Comparison of ENCODE assay signal across 9 cellular contexts in genomic region chr1:184622136-184622823, GRCh38.
DNase-seq lines count a peak whose midpoint lies in the region; ATAC-seq and TF ChIP-seq lines count a peak whose summit lies in the region.
"Had no signal": no experiment of that assay in that cellular context is flagged by ENCODE, and none has a peak within 500 bp of the region (broad histone marks: within the 10 kb centered on the region; RNA-seq: fewer than 3 reads in every experiment).

No MANE protein-coding gene starts in this region.

- peaks cover 8% of the 10 kb centered on the region for H3K9me3 Mint-ChIP-seq in MCF 10A (ENCODE audit: unreplicated experiment)
- H3K9me3 Mint-ChIP-seq: activated T-helper 17 cell treated with anti-CD3 and anti-CD28 coated beads, Interleukin-2, amount 50 U/mL, for 72 hours had no signal

- CTCF ChIA-PET in MCF 10A (lab: Yijun Ruan, JAX) = interaction anchor here (0.7 to 2.9 kb wide), 2 partner anchors 9 to 42 kb away, joined by 3 to 13 read pairs; no protein-coding TSS in a partner anchor

- H3K27ac ChIP-seq in upper lobe of right lung = peak overlapping the region; percentile 61
- H3K27ac ChIP-seq: neutrophil had no signal

- peak overlapping the region; percentile 42 for H3K4me3 Mint-ChIP-seq in MCF 10A (ENCODE audit: unreplicated experiment)
- H3K4me3 Mint-ChIP-seq: activated T-helper 17 cell treated with anti-CD3 and anti-CD28 coated beads, Interleukin-2, amount 50 U/mL, for 72 hours had no signal

- no peaks in the 10 kb centered on the region for H3K9me3 ChIP-seq in upper lobe of right lung
- H3K9me3 ChIP-seq: neutrophil had no signal

- no peaks in the 10 kb centered on the region for H3K27me3 Mint-ChIP-seq in MCF 10A (ENCODE audit: insufficient read depth, unreplicated experiment)

- no peak overlapping the region for H3K4me3 ChIP-seq in upper lobe of right lung

- no peak for TF ChIP-seq CTCF in MCF 10A (IDR thresholded peaks at IDR 0.05; ENCODE audit: unreplicated experiment)
- no peak for TF ChIP-seq CTCF in upper lobe of right lung (IDR thresholded peaks at IDR 0.05)

- ATAC-seq in left lobe of liver (peak; percentile 45), upper lobe of right lung (peak; percentile 82), HG03469 (IDR thresholded peaks at IDR 0.05; ENCODE audit: unreplicated experiment) (no peak)
- ATAC-seq: activated T-helper 17 cell treated with anti-CD3 and anti-CD28 coated beads, Interleukin-2, amount 50 U/mL, for 72 hours had no signal

- H3K4me1 ChIP-seq in upper lobe of right lung = peaks cover 21% of the 10 kb centered on the region

- H3K4me1 Mint-ChIP-seq in MCF 10A (ENCODE audit: insufficient read depth, unreplicated experiment) = peaks cover 64% of the 10 kb centered on the region
- H3K4me1 Mint-ChIP-seq: activated T-helper 17 cell treated with anti-CD3 and anti-CD28 coated beads, Interleukin-2, amount 50 U/mL, for 72 hours had no signal

- intact Hi-C loops in MCF 10A (cut with micrococcal nuclease) = no loop called here
- intact Hi-C loops in upper lobe of right lung (cut with DNase I) = no loop called here

- no peaks in the 10 kb centered on the region for H3K36me3 ChIP-seq in upper lobe of right lung
- H3K36me3 ChIP-seq: neutrophil had no signal

- peaks cover 20% of the 10 kb centered on the region for H3K36me3 Mint-ChIP-seq in MCF 10A (ENCODE audit: insufficient read depth, unreplicated experiment)

- POLR2A ChIA-PET in MCF 10A (lab: Yijun Ruan, JAX) = interaction anchor here (0.6 to 6.3 kb wide), 19 partner anchors 10 to 565 kb away, joined by 3 to 67 read pairs (median 4); partner anchors contain the start of genes C1orf21 and EDEM3

- DNase-seq in M059J (ENCODE audit: low read depth) (peak; percentile 77), MCF 10A (ENCODE audit: unreplicated experiment) (peak; percentile 98), left lobe of liver (ENCODE audit: low spot score) (peak; percentile 58), upper lobe of right lung (no peak), SW480 (ENCODE audit: low spot score) (no peak)
- DNase-seq in stimulated activated CD4-positive, alpha-beta T cell treated with anti-CD3 and anti-CD28 coated beads, Interleukin-1b, Interleukin-23, amount 100 ng/mL, for 48 hours = no peak

- no TSS peak for BruUV-seq in MCF 10A (replicated peaks; lab: Mats Ljungman, UMichigan)

- H3K27me3 ChIP-seq in upper lobe of right lung = no peaks in the 10 kb centered on the region
- H3K27me3 ChIP-seq: neutrophil had no signal

- H3K27ac Mint-ChIP-seq in MCF 10A (ENCODE audit: low read depth, unreplicated experiment) = peak overlapping the region; percentile 74
- H3K27ac Mint-ChIP-seq: activated T-helper 17 cell treated with anti-CD3 and anti-CD28 coated beads, Interleukin-2, amount 50 U/mL, for 72 hours had no signal

Comparison
In these comparisons a context has a peak if more than half of its experiments do, and no peak if none do; other contexts are left out.
1. DNase-seq: peak in M059J (single experiment), MCF 10A (single experiment) and left lobe of liver (single experiment); none in upper lobe of right lung (single experiment), SW480 (single experiment) and stimulated activated CD4-positive, alpha-beta T cell treated with anti-CD3 and anti-CD28 coated beads, Interleukin-1b, Interleukin-23, amount 100 ng/mL, for 48 hours (single experiment).